Comparison of ENCODE assay signal across 24 cellular contexts in the genomic region with DNA sequence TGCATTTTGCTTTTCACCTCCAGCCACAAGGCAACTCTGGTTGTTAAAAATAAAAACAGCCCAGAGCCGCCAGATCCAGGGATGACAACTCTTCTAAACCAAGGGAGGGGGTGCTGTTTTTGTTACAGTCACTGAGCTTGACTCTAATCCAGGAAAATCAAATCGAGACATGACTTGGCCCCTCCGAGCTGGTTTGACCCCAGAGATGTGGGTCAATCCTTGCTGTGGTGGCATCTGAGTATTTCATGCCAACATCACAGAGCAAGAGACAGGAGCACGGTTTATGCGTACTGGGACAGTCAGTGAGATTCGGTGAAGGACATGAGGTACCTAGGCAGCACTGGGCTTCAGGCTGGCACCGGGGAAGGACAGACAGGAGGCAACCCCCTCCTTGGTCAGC.
"Had no signal": no experiment of that assay in that cellular context is flagged by ENCODE, and none has a peak within 500 bp of the region (broad histone marks: within the 10 kb centered on the region; RNA-seq: fewer than 3 reads in every experiment).

No MANE protein-coding gene starts in this region.

- ATAC-seq: activated CD4-positive, alpha-beta T cell treated with anti-CD3 and anti-CD28 coated beads for 36 hours; activated CD8-positive, alpha-beta T cell treated with anti-CD3 and anti-CD28 coated beads for 36 hours; activated T-cell treated with anti-CD3 and anti-CD28 coated beads, Interleukin-2, amount 50 U/mL, for 72 hours; body of pancreas had no signal

- H3K27me3 Mint-ChIP-seq: activated CD8-positive, alpha-beta T cell treated with anti-CD3 and anti-CD28 coated beads for 36 hours had no signal

- H3K9me3 ChIP-seq: ascending aorta, body of pancreas, SJCRH30, SK-N-SH had no signal

- H3K27ac Mint-ChIP-seq: activated CD4-positive, alpha-beta T cell treated with anti-CD3 and anti-CD28 coated beads for 36 hours; activated CD8-positive, alpha-beta T cell treated with anti-CD3 and anti-CD28 coated beads for 36 hours; activated naive CD4-positive, alpha-beta T cell treated with anti-CD3 and anti-CD28 coated beads, Interleukin-2, amount 10 ng/mL, durations not matched to agents 7 days and 5 days; activated naive CD8-positive, alpha-beta T cell treated with anti-CD3 and anti-CD28 coated beads, Interleukin-2, amount 10 ng/mL, durations not matched to agents 7 days and 5 days; activated T-helper 2 cell treated with anti-CD3 and anti-CD28 coated beads, Interferon-gamma antibody, Interleukin-2, Interleukin-4, amounts not matched to agents 10 μg/mL and 5 μg/mL and 100 μg/mL, durations not matched to agents 14 hours and 24 hours and 36 hours had no signal

- H3K36me3 Mint-ChIP-seq: activated naive CD4-positive, alpha-beta T cell treated with anti-CD3 and anti-CD28 coated beads, Interleukin-2, amount 10 ng/mL, durations not matched to agents 7 days and 5 days; activated naive CD8-positive, alpha-beta T cell treated with anti-CD3 and anti-CD28 coated beads, Interleukin-2, amount 10 ng/mL, durations not matched to agents 7 days and 5 days had no signal

- H3K4me3 Mint-ChIP-seq: activated CD4-positive, alpha-beta T cell treated with anti-CD3 and anti-CD28 coated beads for 36 hours; activated CD8-positive, alpha-beta T cell treated with anti-CD3 and anti-CD28 coated beads for 36 hours; activated naive CD4-positive, alpha-beta T cell treated with anti-CD3 and anti-CD28 coated beads, Interleukin-2, amount 10 ng/mL, durations not matched to agents 7 days and 5 days; activated naive CD8-positive, alpha-beta T cell treated with anti-CD3 and anti-CD28 coated beads, Interleukin-2, amount 10 ng/mL, durations not matched to agents 7 days and 5 days; activated T-cell treated with anti-CD3 and anti-CD28 coated beads, Interleukin-2, amount 50 U/mL, for 72 hours had no signal

- H3K27ac ChIP-seq: ascending aorta, body of pancreas, SJCRH30, VCaP had no signal

- H3K9ac ChIP-seq: SK-N-SH had no signal

- H3K9me3 Mint-ChIP-seq: activated CD8-positive, alpha-beta T cell treated with anti-CD3 and anti-CD28 coated beads for 36 hours; activated naive CD4-positive, alpha-beta T cell treated with anti-CD3 and anti-CD28 coated beads, Interleukin-2, amount 10 ng/mL, durations not matched to agents 7 days and 5 days; activated naive CD8-positive, alpha-beta T cell treated with anti-CD3 and anti-CD28 coated beads, Interleukin-2, amount 10 ng/mL, durations not matched to agents 7 days and 5 days; activated T-cell treated with anti-CD3 and anti-CD28 coated beads, Interleukin-2, amount 50 U/mL, for 72 hours; activated T-helper 2 cell treated with anti-CD3 and anti-CD28 coated beads, Interferon-gamma antibody, Interleukin-2, Interleukin-4, amounts not matched to agents 10 μg/mL and 5 μg/mL and 100 μg/mL, durations not matched to agents 14 hours and 24 hours and 36 hours had no signal

- H3K4me3 ChIP-seq: ascending aorta, body of pancreas, SJCRH30 had no signal

- H3K27me3 ChIP-seq: ascending aorta, body of pancreas had no signal

- DNase-seq: activated CD4-positive, alpha-beta T cell treated with anti-CD3 and anti-CD28 coated beads for 36 hours; activated CD4-positive, alpha-beta T cell treated with anti-CD3 and anti-CD28 coated beads, Interleukin-2, amount 50 U/mL, for 1 hour; activated CD8-positive, alpha-beta memory T cell treated with anti-CD3 and anti-CD28 coated beads, Interleukin-2, amount 50 U/mL, for 4 hours; activated CD8-positive, alpha-beta T cell treated with anti-CD3 and anti-CD28 coated beads for 36 hours; activated gamma-delta T cell treated with Interleukin-2 at 50 U/mL for 16 hours; activated naive CD4-positive, alpha-beta T cell treated with anti-CD3 and anti-CD28 coated beads, Interleukin-2, amount 10 ng/mL, durations not matched to agents 7 days and 5 days; activated naive CD8-positive, alpha-beta T cell treated with anti-CD3 and anti-CD28 coated beads, Interleukin-2, amount 10 ng/mL, durations not matched to agents 7 days and 5 days; activated T-cell treated with anti-CD3 and anti-CD28 coated beads, Interleukin-2, amount 50 U/mL, for 72 hours; amniotic stem cell; body of pancreas; Kasumi-1; KBM-7; NCI-H146; NCI-H187 treated with DMSO at 0.1 percent for 48 hours; NCI-H2171; NCI-H226; NCI-H526; NCI-H82; SJCRH30; T-helper 1 cell had no signal

- H3K4me2 ChIP-seq: SK-N-SH had no signal

- H3K36me3 ChIP-seq: ascending aorta, SJCRH30 had no signal
